8 cellular contexts compared by ENCODE assay signal in genomic region chr2:24456610-24457556, GRCh38. TPM values are rescaled to one million over a fixed set of nuclear protein-coding genes. Genes with fewer than 3 reads are reported as not detected.
DNase-seq lines count a peak whose midpoint lies in the region; ATAC-seq lines count a peak whose summit lies in the region.

No MANE protein-coding gene starts in this region.

- H3K4me3 Mint-ChIP-seq in activated T-helper 1 cell treated with anti-CD3 and anti-CD28 coated beads, Interleukin-12 subunit alpha, Interleukin-12 subunit beta, Interleukin-2, Interleukin-4 antibody, amounts not matched to agents 30 ng/mL and 10 ng/mL and 1 ng/mL, durations not matched to agents 14 hours and 24 hours and 36 hours, result no peak overlapping the region
- no peak overlapping the region for H3K4me3 Mint-ChIP-seq in stimulated activated memory B cell treated with anti-CD40 and anti-IgM and Interleukin-4, amounts not matched to agents 10 μg/mL and 1 μg/mL and 100 μg/mL, for 72 hours

- no peaks in the 10 kb centered on the region for H3K36me3 Mint-ChIP-seq in activated T-helper 1 cell treated with anti-CD3 and anti-CD28 coated beads, Interleukin-12 subunit alpha, Interleukin-12 subunit beta, Interleukin-2, Interleukin-4 antibody, amounts not matched to agents 30 ng/mL and 10 ng/mL and 1 ng/mL, durations not matched to agents 14 hours and 24 hours and 36 hours (ENCODE audit: low read depth)
- no peaks in the 10 kb centered on the region for H3K36me3 Mint-ChIP-seq in stimulated activated memory B cell treated with anti-CD40 and anti-IgM and Interleukin-4, amounts not matched to agents 10 μg/mL and 1 μg/mL and 100 μg/mL, for 72 hours

- intact Hi-C loops in activated T-helper 1 cell treated with anti-CD3 and anti-CD28 coated beads, Interleukin-12 subunit alpha, Interleukin-12 subunit beta, Interleukin-2, Interleukin-4 antibody, amounts not matched to agents 30 ng/mL and 10 ng/mL and 1 ng/mL, durations not matched to agents 14 hours and 24 hours and 36 hours (cut with micrococcal nuclease), result no loop called here
- intact Hi-C loops in left ventricle myocardium superior (cut with micrococcal nuclease), result no loop called here

- H3K27ac Mint-ChIP-seq in activated T-helper 1 cell treated with anti-CD3 and anti-CD28 coated beads, Interleukin-12 subunit alpha, Interleukin-12 subunit beta, Interleukin-2, Interleukin-4 antibody, amounts not matched to agents 30 ng/mL and 10 ng/mL and 1 ng/mL, durations not matched to agents 14 hours and 24 hours and 36 hours, result peak overlapping the region; percentile 32
- H3K27ac Mint-ChIP-seq in stimulated activated memory B cell treated with anti-CD40 and anti-IgM and Interleukin-4, amounts not matched to agents 10 μg/mL and 1 μg/mL and 100 μg/mL, for 72 hours, result peak overlapping the region; percentile 14

- no peaks in the 10 kb centered on the region for H3K4me1 Mint-ChIP-seq in activated T-helper 1 cell treated with anti-CD3 and anti-CD28 coated beads, Interleukin-12 subunit alpha, Interleukin-12 subunit beta, Interleukin-2, Interleukin-4 antibody, amounts not matched to agents 30 ng/mL and 10 ng/mL and 1 ng/mL, durations not matched to agents 14 hours and 24 hours and 36 hours (ENCODE audit: low read depth)
- H3K4me1 Mint-ChIP-seq in stimulated activated memory B cell treated with anti-CD40 and anti-IgM and Interleukin-4, amounts not matched to agents 10 μg/mL and 1 μg/mL and 100 μg/mL, for 72 hours, result no peaks in the 10 kb centered on the region

- peak; percentile 17 for DNase-seq in HS-27A (ENCODE audit: low read depth)
- no peak for DNase-seq in activated T-helper 1 cell treated with anti-CD3 and anti-CD28 coated beads, Interleukin-12 subunit alpha, Interleukin-12 subunit beta, Interleukin-2, Interleukin-4 antibody, amounts not matched to agents 30 ng/mL and 10 ng/mL and 1 ng/mL, durations not matched to agents 14 hours and 24 hours and 36 hours (ENCODE audit: low spot score)
- DNase-seq in left ventricle myocardium superior, result peak; percentile 79
- DNase-seq in stimulated activated naive CD4-positive, alpha-beta T cell (lab: John Stamatoyannopoulos, UW), result no peak
- DNase-seq in NCI-H1436 (lab: John Stamatoyannopoulos, UW), result no peak

- ATAC-seq in left ventricle myocardium superior (peak; percentile 94), HG02981 (IDR thresholded peaks at IDR 0.05; ENCODE audit: unreplicated experiment) (no peak), GM21576 (IDR thresholded peaks at IDR 0.05; ENCODE audit: unreplicated experiment) (no peak)
- peak; percentile 51 for ATAC-seq in stimulated activated memory B cell treated with anti-CD40 and anti-IgM and Interleukin-4, amounts not matched to agents 10 μg/mL and 1 μg/mL and 100 μg/mL, for 72 hours

- H3K9me3 Mint-ChIP-seq in activated T-helper 1 cell treated with anti-CD3 and anti-CD28 coated beads, Interleukin-12 subunit alpha, Interleukin-12 subunit beta, Interleukin-2, Interleukin-4 antibody, amounts not matched to agents 30 ng/mL and 10 ng/mL and 1 ng/mL, durations not matched to agents 14 hours and 24 hours and 36 hours, result no peaks in the 10 kb centered on the region
- H3K9me3 Mint-ChIP-seq in stimulated activated memory B cell treated with anti-CD40 and anti-IgM and Interleukin-4, amounts not matched to agents 10 μg/mL and 1 μg/mL and 100 μg/mL, for 72 hours, result no peaks in the 10 kb centered on the region

- H3K27me3 Mint-ChIP-seq in activated T-helper 1 cell treated with anti-CD3 and anti-CD28 coated beads, Interleukin-12 subunit alpha, Interleukin-12 subunit beta, Interleukin-2, Interleukin-4 antibody, amounts not matched to agents 30 ng/mL and 10 ng/mL and 1 ng/mL, durations not matched to agents 14 hours and 24 hours and 36 hours (ENCODE audit: insufficient read depth), result peaks cover 2% of the 10 kb centered on the region
- H3K27me3 Mint-ChIP-seq in stimulated activated memory B cell treated with anti-CD40 and anti-IgM and Interleukin-4, amounts not matched to agents 10 μg/mL and 1 μg/mL and 100 μg/mL, for 72 hours, result no peaks in the 10 kb centered on the region

RNA-seq across cellular contexts. Expression of gene NCOA1, which starts 34.2 kb away (rescaled TPM):
- total RNA-seq in activated T-helper 1 cell treated with anti-CD3 and anti-CD28 coated beads, Interleukin-12 subunit alpha, Interleukin-12 subunit beta, Interleukin-2, Interleukin-4 antibody, amounts not matched to agents 30 ng/mL and 10 ng/mL and 1 ng/mL, durations not matched to agents 14 hours and 24 hours and 36 hours, result 28.7 and 30.0 TPM in 2 replicates
- 34.3 TPM for total RNA-seq in left ventricle myocardium superior

Comparison
In these comparisons a context has a peak if more than half of its experiments do, and no peak if none do; other contexts are left out.
1. DNase-seq: peak in HS-27A (single experiment) and left ventricle myocardium superior (single experiment); none in activated T-helper 1 cell treated with anti-CD3 and anti-CD28 coated beads, Interleukin-12 subunit alpha, Interleukin-12 subunit beta, Interleukin-2, Interleukin-4 antibody, amounts not matched to agents 30 ng/mL and 10 ng/mL and 1 ng/mL, durations not matched to agents 14 hours and 24 hours and 36 hours (single experiment), stimulated activated naive CD4-positive, alpha-beta T cell (0 of 6) and NCI-H1436 (single experiment).
2. ATAC-seq: peak in left ventricle myocardium superior (single experiment) and stimulated activated memory B cell treated with anti-CD40 and anti-IgM and Interleukin-4, amounts not matched to agents 10 μg/mL and 1 μg/mL and 100 μg/mL, for 72 hours (single experiment); none in HG02981 (single experiment) and GM21576 (single experiment).